Comparison of ENCODE assay signal across 26 cellular contexts in the genomic region with DNA sequence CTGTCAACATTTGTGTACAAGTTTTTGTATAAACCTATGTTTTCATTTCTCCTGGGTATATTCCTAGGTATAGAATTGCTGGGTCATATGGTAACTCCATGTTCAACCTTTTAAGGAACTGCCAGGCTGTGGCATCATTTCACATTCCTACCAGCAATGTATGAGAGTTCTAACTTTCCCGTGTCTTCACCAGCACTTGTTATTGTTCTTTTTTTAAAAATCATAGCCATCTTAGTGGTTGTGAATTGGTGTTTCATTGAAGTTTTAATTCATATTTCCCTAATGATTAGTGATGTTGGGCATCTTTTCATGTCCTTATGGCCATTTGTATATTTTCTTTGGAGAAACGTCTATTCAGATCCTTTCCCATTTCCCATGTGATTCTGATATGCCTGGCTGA.
"Had no signal": no experiment of that assay in that cellular context is flagged by ENCODE, and none has a peak within 500 bp of the region (broad histone marks: within the 10 kb centered on the region; RNA-seq: fewer than 3 reads in every experiment).

No MANE protein-coding gene starts in this region.

- H3K27me3 Mint-ChIP-seq: naive B cell had no signal

- ATAC-seq: foreskin keratinocyte, gastroesophageal sphincter, heart left ventricle, left cardiac atrium, left lung, left ventricle myocardium superior, lower lobe of right lung, mucosa of descending colon, natural killer cell had no signal

- H3K4me2 ChIP-seq: hepatocyte had no signal

- H3K27me3 ChIP-seq: dorsolateral prefrontal cortex, esophagus muscularis mucosa, foreskin keratinocyte, gastroesophageal sphincter, heart left ventricle, hepatocyte, left lung had no signal

- H3K4me1 Mint-ChIP-seq: mesothelial cell of epicardium, natural killer cell had no signal

- H3K36me3 Mint-ChIP-seq: mesothelial cell of epicardium had no signal

- H3K27ac ChIP-seq: coronary artery, dorsolateral prefrontal cortex, esophagus muscularis mucosa, foreskin keratinocyte, gastroesophageal sphincter, heart left ventricle, hepatocyte, left lung, lower lobe of right lung had no signal

- H3K4me3 Mint-ChIP-seq: immature natural killer cell, mesothelial cell of epicardium, naive B cell, natural killer cell had no signal

- H3K4me3 ChIP-seq: coronary artery, dorsolateral prefrontal cortex, esophagus muscularis mucosa, gastroesophageal sphincter, heart left ventricle, hepatocyte, left lung, lower lobe of right lung, mucosa of descending colon had no signal

- H3K27ac Mint-ChIP-seq: immature natural killer cell, mesothelial cell of epicardium, natural killer cell had no signal

- H3K4me1 ChIP-seq: esophagus muscularis mucosa, foreskin keratinocyte, gastroesophageal sphincter, heart left ventricle, left lung, lower lobe of right lung had no signal

- H3K79me2 ChIP-seq: hepatocyte had no signal

- H2AFZ ChIP-seq: hepatocyte had no signal

- FAIRE-seq: endothelial cell of umbilical vein, frontal cortex, kidney had no signal

- DNase-seq: dermis blood vessel endothelial cell; dorsolateral prefrontal cortex; effector CD4-positive, alpha-beta T cell; effector memory CD4-positive, alpha-beta T cell; foreskin keratinocyte; heart left ventricle; hypothalamus; immature natural killer cell; islet precursor cell; kidney; kidney glomerular epithelial cell; left cardiac atrium; left lung; left ventricle myocardium superior; lower lobe of right lung; mesenchymal stem cell; mucosa of descending colon; naive B cell; natural killer cell had no signal

- H3K36me3 ChIP-seq: esophagus muscularis mucosa, gastroesophageal sphincter, heart left ventricle, left lung, lower lobe of right lung had no signal
